1 cellular context compared by ENCODE assay signal in the genomic region with DNA sequence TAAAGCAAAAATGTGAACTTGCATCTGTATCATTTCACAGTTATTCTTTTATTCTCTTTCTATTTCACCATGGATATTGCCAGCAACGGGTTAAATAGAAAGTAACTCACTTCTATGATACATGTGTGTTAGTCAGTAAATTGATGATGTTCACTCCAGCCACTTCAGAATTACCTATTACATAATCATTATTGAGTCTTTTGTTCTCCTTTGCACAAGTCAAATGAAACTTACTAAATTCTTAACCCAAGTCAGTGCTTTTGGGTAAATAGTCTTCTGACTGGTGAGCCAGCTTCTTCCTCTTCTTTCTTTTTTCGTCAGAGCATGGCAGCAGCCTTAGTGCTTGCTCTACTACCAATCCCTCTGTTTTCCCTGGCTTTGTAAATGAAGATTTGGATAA.
TF ChIP-seq lines count a peak whose summit lies in the region.

No MANE protein-coding gene starts in this region.

TF ChIP-seq in GM23338, 12 proteins besides CTCF, POLR2A, EP300 and RAD21 (continued from another document):
- TF ChIP-seq, protein P1, sequence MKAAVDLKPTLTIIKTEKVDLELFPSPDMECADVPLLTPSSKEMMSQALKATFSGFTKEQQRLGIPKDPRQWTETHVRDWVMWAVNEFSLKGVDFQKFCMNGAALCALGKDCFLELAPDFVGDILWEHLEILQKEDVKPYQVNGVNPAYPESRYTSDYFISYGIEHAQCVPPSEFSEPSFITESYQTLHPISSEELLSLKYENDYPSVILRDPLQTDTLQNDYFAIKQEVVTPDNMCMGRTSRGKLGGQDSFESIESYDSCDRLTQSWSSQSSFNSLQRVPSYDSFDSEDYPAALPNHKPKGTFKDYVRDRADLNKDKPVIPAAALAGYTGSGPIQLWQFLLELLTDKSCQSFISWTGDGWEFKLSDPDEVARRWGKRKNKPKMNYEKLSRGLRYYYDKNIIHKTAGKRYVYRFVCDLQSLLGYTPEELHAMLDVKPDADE (IDR thresholded peaks at IDR 0.05) = no peak
- TF ChIP-seq EZH2 (IDR thresholded peaks at IDR 0.05; ENCODE audit: low read depth, unreplicated experiment) = no peak
- no peak for TF ChIP-seq EZH2phosphoT487 (IDR thresholded peaks at IDR 0.05; ENCODE audit: unreplicated experiment)
- TF ChIP-seq, protein P2, sequence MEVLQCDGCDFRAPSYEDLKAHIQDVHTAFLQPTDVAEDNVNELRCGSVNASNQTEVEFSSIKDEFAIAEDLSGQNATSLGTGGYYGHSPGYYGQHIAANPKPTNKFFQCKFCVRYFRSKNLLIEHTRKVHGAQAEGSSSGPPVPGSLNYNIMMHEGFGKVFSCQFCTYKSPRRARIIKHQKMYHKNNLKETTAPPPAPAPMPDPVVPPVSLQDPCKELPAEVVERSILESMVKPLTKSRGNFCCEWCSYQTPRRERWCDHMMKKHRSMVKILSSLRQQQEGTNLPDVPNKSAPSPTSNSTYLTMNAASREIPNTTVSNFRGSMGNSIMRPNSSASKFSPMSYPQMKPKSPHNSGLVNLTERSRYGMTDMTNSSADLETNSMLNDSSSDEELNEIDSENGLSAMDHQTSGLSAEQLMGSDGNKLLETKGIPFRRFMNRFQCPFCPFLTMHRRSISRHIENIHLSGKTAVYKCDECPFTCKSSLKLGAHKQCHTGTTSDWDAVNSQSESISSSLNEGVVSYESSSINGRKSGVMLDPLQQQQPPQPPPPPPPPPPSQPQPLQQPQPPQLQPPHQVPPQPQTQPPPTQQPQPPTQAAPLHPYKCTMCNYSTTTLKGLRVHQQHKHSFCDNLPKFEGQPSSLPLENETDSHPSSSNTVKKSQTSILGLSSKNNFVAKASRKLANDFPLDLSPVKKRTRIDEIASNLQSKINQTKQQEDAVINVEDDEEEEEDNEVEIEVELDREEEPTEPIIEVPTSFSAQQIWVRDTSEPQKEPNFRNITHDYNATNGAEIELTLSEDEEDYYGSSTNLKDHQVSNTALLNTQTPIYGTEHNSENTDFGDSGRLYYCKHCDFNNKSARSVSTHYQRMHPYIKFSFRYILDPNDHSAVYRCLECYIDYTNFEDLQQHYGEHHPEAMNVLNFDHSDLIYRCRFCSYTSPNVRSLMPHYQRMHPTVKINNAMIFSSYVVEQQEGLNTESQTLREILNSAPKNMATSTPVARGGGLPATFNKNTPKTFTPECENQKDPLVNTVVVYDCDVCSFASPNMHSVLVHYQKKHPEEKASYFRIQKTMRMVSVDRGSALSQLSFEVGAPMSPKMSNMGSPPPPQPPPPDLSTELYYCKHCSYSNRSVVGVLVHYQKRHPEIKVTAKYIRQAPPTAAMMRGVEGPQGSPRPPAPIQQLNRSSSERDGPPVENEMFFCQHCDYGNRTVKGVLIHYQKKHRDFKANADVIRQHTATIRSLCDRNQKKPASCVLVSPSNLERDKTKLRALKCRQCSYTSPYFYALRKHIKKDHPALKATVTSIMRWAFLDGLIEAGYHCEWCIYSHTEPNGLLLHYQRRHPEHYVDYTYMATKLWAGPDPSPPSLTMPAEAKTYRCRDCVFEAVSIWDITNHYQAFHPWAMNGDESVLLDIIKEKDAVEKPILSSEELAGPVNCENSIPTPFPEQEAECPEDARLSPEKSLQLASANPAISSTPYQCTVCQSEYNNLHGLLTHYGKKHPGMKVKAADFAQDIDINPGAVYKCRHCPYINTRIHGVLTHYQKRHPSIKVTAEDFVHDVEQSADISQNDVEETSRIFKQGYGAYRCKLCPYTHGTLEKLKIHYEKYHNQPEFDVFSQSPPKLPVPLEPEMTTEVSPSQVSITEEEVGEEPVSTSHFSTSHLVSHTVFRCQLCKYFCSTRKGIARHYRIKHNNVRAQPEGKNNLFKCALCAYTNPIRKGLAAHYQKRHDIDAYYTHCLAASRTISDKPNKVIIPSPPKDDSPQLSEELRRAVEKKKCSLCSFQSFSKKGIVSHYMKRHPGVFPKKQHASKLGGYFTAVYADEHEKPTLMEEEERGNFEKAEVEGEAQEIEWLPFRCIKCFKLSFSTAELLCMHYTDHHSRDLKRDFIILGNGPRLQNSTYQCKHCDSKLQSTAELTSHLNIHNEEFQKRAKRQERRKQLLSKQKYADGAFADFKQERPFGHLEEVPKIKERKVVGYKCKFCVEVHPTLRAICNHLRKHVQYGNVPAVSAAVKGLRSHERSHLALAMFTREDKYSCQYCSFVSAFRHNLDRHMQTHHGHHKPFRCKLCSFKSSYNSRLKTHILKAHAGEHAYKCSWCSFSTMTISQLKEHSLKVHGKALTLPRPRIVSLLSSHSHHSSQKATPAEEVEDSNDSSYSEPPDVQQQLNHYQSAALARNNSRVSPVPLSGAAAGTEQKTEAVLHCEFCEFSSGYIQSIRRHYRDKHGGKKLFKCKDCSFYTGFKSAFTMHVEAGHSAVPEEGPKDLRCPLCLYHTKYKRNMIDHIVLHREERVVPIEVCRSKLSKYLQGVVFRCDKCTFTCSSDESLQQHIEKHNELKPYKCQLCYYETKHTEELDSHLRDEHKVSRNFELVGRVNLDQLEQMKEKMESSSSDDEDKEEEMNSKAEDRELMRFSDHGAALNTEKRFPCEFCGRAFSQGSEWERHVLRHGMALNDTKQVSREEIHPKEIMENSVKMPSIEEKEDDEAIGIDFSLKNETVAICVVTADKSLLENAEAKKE (CRISPR knock-in tag; IDR thresholded peaks at IDR 0.05) = no peak
- no peak for TF ChIP-seq NANOG (IDR thresholded peaks at IDR 0.05; ENCODE audit: borderline replicate concordance)
- TF ChIP-seq JUNB (IDR thresholded peaks at IDR 0.05; ENCODE audit: unreplicated experiment) = no peak
- no peak for TF ChIP-seq STAT1 (IDR thresholded peaks at IDR 0.05; ENCODE audit: unreplicated experiment)
- no peak for TF ChIP-seq POLR2AphosphoS5 (IDR thresholded peaks at IDR 0.05; ENCODE audit: low read depth)
